In the genomic region with DNA sequence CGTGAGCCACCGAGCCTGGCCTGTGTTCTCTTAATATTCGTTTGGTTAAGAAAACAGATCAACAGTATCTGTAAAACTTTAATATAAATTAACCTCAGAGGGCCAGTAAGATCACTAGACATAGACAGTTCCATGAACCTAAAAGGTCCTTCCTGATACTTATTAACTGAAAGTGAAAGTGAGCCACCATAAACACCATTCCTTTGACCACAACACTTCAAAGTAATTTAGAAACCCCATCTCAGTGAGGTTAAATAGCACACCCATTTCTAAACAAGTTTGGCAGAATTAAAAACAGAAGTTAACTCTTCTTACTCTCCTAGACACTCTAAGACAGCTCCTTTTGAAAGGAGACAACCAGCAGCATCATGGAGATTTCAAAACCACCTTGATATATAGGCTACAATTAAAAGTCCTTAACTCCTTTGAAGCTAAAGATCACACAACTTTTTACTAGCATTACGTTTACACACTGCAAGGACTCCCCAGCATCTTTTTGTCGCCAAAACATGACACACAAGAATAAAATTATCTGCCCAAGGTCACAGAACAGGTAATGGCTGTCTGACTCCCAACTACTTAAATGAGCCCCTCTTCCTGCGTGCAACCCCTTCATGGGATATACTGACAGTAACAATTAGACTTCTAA, we compare ENCODE assay signal across 1 cellular context.
TF ChIP-seq lines count a peak whose summit lies in the region.

No MANE protein-coding gene starts in this region.

TF ChIP-seq in GM23338, 12 proteins besides CTCF, POLR2A, EP300 and RAD21 (continued from another document):
- no peak for TF ChIP-seq JUNB (IDR thresholded peaks at IDR 0.05; ENCODE audit: unreplicated experiment)
- no peak for TF ChIP-seq ZNF331 (CRISPR knock-in tag; IDR thresholded peaks at IDR 0.05; ENCODE audit: low read depth)
- TF ChIP-seq, protein P1, sequence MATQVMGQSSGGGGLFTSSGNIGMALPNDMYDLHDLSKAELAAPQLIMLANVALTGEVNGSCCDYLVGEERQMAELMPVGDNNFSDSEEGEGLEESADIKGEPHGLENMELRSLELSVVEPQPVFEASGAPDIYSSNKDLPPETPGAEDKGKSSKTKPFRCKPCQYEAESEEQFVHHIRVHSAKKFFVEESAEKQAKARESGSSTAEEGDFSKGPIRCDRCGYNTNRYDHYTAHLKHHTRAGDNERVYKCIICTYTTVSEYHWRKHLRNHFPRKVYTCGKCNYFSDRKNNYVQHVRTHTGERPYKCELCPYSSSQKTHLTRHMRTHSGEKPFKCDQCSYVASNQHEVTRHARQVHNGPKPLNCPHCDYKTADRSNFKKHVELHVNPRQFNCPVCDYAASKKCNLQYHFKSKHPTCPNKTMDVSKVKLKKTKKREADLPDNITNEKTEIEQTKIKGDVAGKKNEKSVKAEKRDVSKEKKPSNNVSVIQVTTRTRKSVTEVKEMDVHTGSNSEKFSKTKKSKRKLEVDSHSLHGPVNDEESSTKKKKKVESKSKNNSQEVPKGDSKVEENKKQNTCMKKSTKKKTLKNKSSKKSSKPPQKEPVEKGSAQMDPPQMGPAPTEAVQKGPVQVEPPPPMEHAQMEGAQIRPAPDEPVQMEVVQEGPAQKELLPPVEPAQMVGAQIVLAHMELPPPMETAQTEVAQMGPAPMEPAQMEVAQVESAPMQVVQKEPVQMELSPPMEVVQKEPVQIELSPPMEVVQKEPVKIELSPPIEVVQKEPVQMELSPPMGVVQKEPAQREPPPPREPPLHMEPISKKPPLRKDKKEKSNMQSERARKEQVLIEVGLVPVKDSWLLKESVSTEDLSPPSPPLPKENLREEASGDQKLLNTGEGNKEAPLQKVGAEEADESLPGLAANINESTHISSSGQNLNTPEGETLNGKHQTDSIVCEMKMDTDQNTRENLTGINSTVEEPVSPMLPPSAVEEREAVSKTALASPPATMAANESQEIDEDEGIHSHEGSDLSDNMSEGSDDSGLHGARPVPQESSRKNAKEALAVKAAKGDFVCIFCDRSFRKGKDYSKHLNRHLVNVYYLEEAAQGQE (IDR thresholded peaks at IDR 0.05; ENCODE audit: unreplicated experiment): no peak
- TF ChIP-seq, protein P2, sequence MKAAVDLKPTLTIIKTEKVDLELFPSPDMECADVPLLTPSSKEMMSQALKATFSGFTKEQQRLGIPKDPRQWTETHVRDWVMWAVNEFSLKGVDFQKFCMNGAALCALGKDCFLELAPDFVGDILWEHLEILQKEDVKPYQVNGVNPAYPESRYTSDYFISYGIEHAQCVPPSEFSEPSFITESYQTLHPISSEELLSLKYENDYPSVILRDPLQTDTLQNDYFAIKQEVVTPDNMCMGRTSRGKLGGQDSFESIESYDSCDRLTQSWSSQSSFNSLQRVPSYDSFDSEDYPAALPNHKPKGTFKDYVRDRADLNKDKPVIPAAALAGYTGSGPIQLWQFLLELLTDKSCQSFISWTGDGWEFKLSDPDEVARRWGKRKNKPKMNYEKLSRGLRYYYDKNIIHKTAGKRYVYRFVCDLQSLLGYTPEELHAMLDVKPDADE (IDR thresholded peaks at IDR 0.05): no peak
- TF ChIP-seq STAT1 (IDR thresholded peaks at IDR 0.05; ENCODE audit: unreplicated experiment): no peak
- no peak for TF ChIP-seq EZH2 (IDR thresholded peaks at IDR 0.05; ENCODE audit: low read depth, unreplicated experiment)
TF ChIP-seq in GM23338: peak in this region for 0.
